Comparison of ENCODE assay signal across 19 cellular contexts in genomic region chr6:63394656-63395308, GRCh38.
DNase-seq lines count a peak whose midpoint lies in the region; ATAC-seq and TF ChIP-seq lines count a peak whose summit lies in the region.
"Had no signal": no experiment of that assay in that cellular context is flagged by ENCODE, and none has a peak within 500 bp of the region (broad histone marks: within the 10 kb centered on the region; RNA-seq: fewer than 3 reads in every experiment).

No MANE protein-coding gene starts in this region.

- DNase-seq in SK-N-SH (no peak), mucosa of descending colon (peak in 1 of 3 donors; percentile 46), transverse colon (no peak), ecto neural progenitor cell (ENCODE audit: low spot score) (no peak), cerebellar cortex (ENCODE audit: low spot score) (no peak), superior temporal gyrus (ENCODE audit: extremely low spot score) (no peak)
- DNase-seq: AML-193; CD4-positive, alpha-beta T cell; DMS153; DMS79; GDM1; HCEC 1CT; HFFc6 had no signal

- no peaks in the 10 kb centered on the region for H3F3A ChIP-seq in SK-N-SH (replicated peaks; ENCODE audit: insufficient read depth)

- CTCF ChIA-PET in SK-N-SH (lab: Yijun Ruan, JAX): no interaction called here

- H3K27ac ChIP-seq in SK-N-SH (ENCODE audit: low read depth in 2 of 2, low read length in 1 of 2) (no peak overlapping the region), VCaP (0 out of 2 replicates have a peak overlapping the region, but pooled peaks have one; percentile 8), transverse colon (peak overlapping the region; percentile 34 to 63 (median 60))
- H3K27ac ChIP-seq: 22Rv1, A549, C4-2B had no signal

- H3K9me3 ChIP-seq in SK-N-SH (no peaks in the 10 kb centered on the region), mucosa of descending colon (no peaks in the 10 kb centered on the region), transverse colon (no peaks in the 10 kb centered on the region)
- H3K9me3 ChIP-seq: A549 had no signal

- H3K9me2 ChIP-seq in SK-N-SH: no peaks in the 10 kb centered on the region

- H3K4me1 ChIP-seq in SK-N-SH (ENCODE audit: control insufficient read depth in 1 of 2, insufficient read depth in 2 of 2, low read depth in 1 of 2, low read length in 1 of 2) (no peaks in the 10 kb centered on the region), mucosa of descending colon (ENCODE audit: low read depth) (no peaks in the 10 kb centered on the region), transverse colon (peaks cover 0 to 39% (median 14%) of the 10 kb centered on the region in 4 donors)
- H3K4me1 ChIP-seq: A549 had no signal

- in situ Hi-C loops in transverse colon (cut with MboI; ENCODE audit: low pct_ligation_motif_present in 1 of 4, low pct_unique_long_range_greater_than_20kb in 1 of 4, low sequenced_read_pairs in 3 of 4): no loop called here

- ATAC-seq in SK-N-SH treated with all-trans-retinoic acid at 6 μM for 48 hours: no peak
- ATAC-seq in mucosa of descending colon: peak; percentile 32
- ATAC-seq: GM23338 had no signal

- 41% methylated on average over 11 of the region's 11 CpGs for WGBS in SK-N-SH (ENCODE audit: low lambda C conversion rate)
- 87% methylated on average over 11 of the region's 11 CpGs; no CpG with 5 or more reads in 1 of the 2 donors for WGBS in transverse colon (ENCODE audit: low coverage in 1 of 2), 2 donors

- 0 out of 2 replicates have a peak overlapping the region, but pooled peaks have one; percentile 29 for H2AFZ ChIP-seq in SK-N-SH (ENCODE audit: low read depth)
- H2AFZ ChIP-seq: GM23338 had no signal

- H3K36me3 ChIP-seq in SK-N-SH (replicated peaks in 1 of 2; ENCODE audit: control insufficient read depth in 1 of 2, insufficient read depth in 2 of 2, low read length in 1 of 2): no peaks in the 10 kb centered on the region
- no peaks in the 10 kb centered on the region for H3K36me3 ChIP-seq in mucosa of descending colon (ENCODE audit: low read depth)
- no peaks in the 10 kb centered on the region for H3K36me3 ChIP-seq in transverse colon

- TF ChIP-seq EP300 in SK-N-SH (IDR thresholded peaks at IDR 0.05; ENCODE audit: borderline replicate concordance in 1 of 2, low read depth in 1 of 2, low read length in 1 of 2) (no peak), transverse colon (IDR thresholded peaks at IDR 0.05; ENCODE audit: low read depth) (no peak)

- H4K20me1 ChIP-seq in SK-N-SH (ENCODE audit: insufficient read depth): no peaks in the 10 kb centered on the region

- H3K4me3 ChIP-seq in SK-N-SH (ENCODE audit: low read depth in 2 of 2, low read length in 1 of 2) (no peak overlapping the region), mucosa of descending colon (no peak overlapping the region), transverse colon (no peak overlapping the region)
- H3K4me3 ChIP-seq: A549, GM23338 had no signal

- POLR2A ChIA-PET in SK-N-SH (lab: Yijun Ruan, JAX): no interaction called here

- TF ChIP-seq CTCF in SK-N-SH (IDR thresholded peaks at IDR 0.05) (no peak), VCaP (conservative IDR thresholded peaks at IDR 0.05) (no peak), mucosa of descending colon (IDR thresholded peaks at IDR 0.05) (no peak), transverse colon (IDR thresholded peaks at IDR 0.05) (no peak)

- intact Hi-C loops in mucosa of descending colon (cut with DNase I, micrococcal nuclease) (no loop called here), transverse colon (cut with DNase I; ENCODE audit: low total_unique reads) (no loop called here)

- no peak for TF ChIP-seq RAD21 in SK-N-SH (IDR thresholded peaks at IDR 0.05; ENCODE audit: low read length)

- no peak overlapping the region for H3K4me2 ChIP-seq in SK-N-SH
- H3K4me2 ChIP-seq: A549, GM23338 had no signal

- TF ChIP-seq POLR2A in transverse colon (IDR thresholded peaks at IDR 0.05): no peak

- no peaks in the 10 kb centered on the region for H3K79me2 ChIP-seq in SK-N-SH (ENCODE audit: insufficient read depth)

- no peaks in the 10 kb centered on the region for H3K27me3 ChIP-seq in SK-N-SH (ENCODE audit: insufficient read depth)
- no peaks in the 10 kb centered on the region for H3K27me3 ChIP-seq in transverse colon

- no peak overlapping the region for H3K9ac ChIP-seq in SK-N-SH

TF ChIP-seq in SK-N-SH, 30 proteins besides CTCF, POLR2A, EP300 and RAD21:
- TF ChIP-seq FOSL2 (IDR thresholded peaks at IDR 0.05; ENCODE audit: borderline replicate concordance, low read depth): no peak

TF ChIP-seq in SK-N-SH treated with all-trans-retinoic acid at 6 μM for 48 hours, 23 proteins besides CTCF, POLR2A, EP300 and RAD21:
- TF ChIP-seq ZNF565 (CRISPR knock-in tag; conservative IDR thresholded peaks at IDR 0.05; ENCODE audit: low read depth) (no peak), POU6F1 (CRISPR knock-in tag; IDR thresholded peaks at IDR 0.05; ENCODE audit: borderline replicate concordance, low read depth) (no peak), CREB5 (CRISPR knock-in tag; IDR thresholded peaks at IDR 0.05; ENCODE audit: low read depth) (no peak), CSRNP3 (CRISPR knock-in tag; IDR thresholded peaks at IDR 0.05) (no peak), PATZ1 (CRISPR knock-in tag; IDR thresholded peaks at IDR 0.05; ENCODE audit: borderline replicate concordance) (no peak), CSDC2 (CRISPR knock-in tag; IDR thresholded peaks at IDR 0.05) (no peak)

Comparison
In these comparisons a context has a peak if more than half of its experiments do, and no peak if none do; other contexts are left out.
1. H3K27ac ChIP-seq: peak in VCaP (single experiment) and transverse colon (4 of 4); none in SK-N-SH (0 of 2).